8 cellular contexts compared by ENCODE assay signal in genomic region chr6:41462980-41463930, GRCh38.
DNase-seq lines count a peak whose midpoint lies in the region; ATAC-seq and TF ChIP-seq lines count a peak whose summit lies in the region.

No MANE protein-coding gene starts in this region.

- H4K20me1 ChIP-seq in Karpas-422 (ENCODE audit: insufficient read depth, low read depth, low read length), result no peaks in the 10 kb centered on the region

- peak; percentile 20 for DNase-seq in activated CD4-positive, alpha-beta T cell treated with anti-CD3 and anti-CD28 coated beads for 48 hours
- DNase-seq in activated CD4-positive, alpha-beta T cell treated with anti-CD3 and anti-CD28 coated beads for 1 hour, result no peak
- peak; percentile 64 for DNase-seq in Karpas-422
- DNase-seq in astrocyte of the cerebellum (ENCODE audit: low read depth), result no peak
- DNase-seq in iris pigment epithelial cell (ENCODE audit: low read depth), result peak; percentile 78
- DNase-seq in stimulated activated naive CD8-positive, alpha-beta T cell treated with anti-CD3 and anti-CD28 coated beads, Interleukin-15, Interleukin-2, amounts not matched to agents 100 U/mL and 50 U/mL, for 24 hours, result peak; percentile 54
- no peak for DNase-seq in activated CD4-positive, alpha-beta T cell treated with anti-CD3 and anti-CD28 coated beads, Interleukin-2, amount 50 U/mL, for 4 hours

- no peaks in the 10 kb centered on the region for H3K9me2 ChIP-seq in Karpas-422 (replicated peaks; ENCODE audit: insufficient read depth, low read length)

- no peaks in the 10 kb centered on the region for H3K79me2 ChIP-seq in Karpas-422 (ENCODE audit: low read length)

- no peak overlapping the region for H3K9ac ChIP-seq in Karpas-422 (ENCODE audit: low read length)

- H3K27ac ChIP-seq in Karpas-422 (ENCODE audit: low read length), result no peak overlapping the region

- H3K4me2 ChIP-seq in Karpas-422 (ENCODE audit: low read depth, low read length, poor library complexity, severe bottlenecking), result no peak overlapping the region

- ATAC-seq in stimulated activated naive CD8-positive, alpha-beta T cell treated with anti-CD3 and anti-CD28 coated beads, Interleukin-15, Interleukin-2, amounts not matched to agents 100 U/mL and 50 U/mL, for 24 hours, result no peak
- ATAC-seq in GM21528 (IDR thresholded peaks at IDR 0.05; ENCODE audit: low FRiP score, unreplicated experiment), result no peak

- H3K4me1 ChIP-seq in Karpas-422 (ENCODE audit: low read length), result no peaks in the 10 kb centered on the region

- peak; percentile 33 for TF ChIP-seq CTCF in astrocyte of the cerebellum (IDR thresholded peaks at IDR 0.05; ENCODE audit: low read depth, low read length, missing control alignments)

- H3K36me3 ChIP-seq in Karpas-422 (ENCODE audit: insufficient read depth, low read length), result no peaks in the 10 kb centered on the region

- in situ Hi-C loops in astrocyte of the cerebellum (cut with HindIII; ENCODE audit: low sequenced_read_pairs), result no loop called here

- H2AFZ ChIP-seq in Karpas-422 (ENCODE audit: low read length), result no peak overlapping the region

- H3K4me3 ChIP-seq in Karpas-422 (ENCODE audit: low read length) (no peak overlapping the region), astrocyte of the cerebellum (ENCODE audit: low read depth, low read length) (no peak overlapping the region)

- no peaks in the 10 kb centered on the region for H3K27me3 ChIP-seq in Karpas-422 (ENCODE audit: low read length)

- no peaks in the 10 kb centered on the region for H3K9me3 ChIP-seq in Karpas-422 (ENCODE audit: low read length)

Comparison
In these comparisons a context has a peak if more than half of its experiments do, and no peak if none do; other contexts are left out.
1. DNase-seq: peak in activated CD4-positive, alpha-beta T cell treated with anti-CD3 and anti-CD28 coated beads for 48 hours (single experiment), Karpas-422 (single experiment), iris pigment epithelial cell (single experiment) and stimulated activated naive CD8-positive, alpha-beta T cell treated with anti-CD3 and anti-CD28 coated beads, Interleukin-15, Interleukin-2, amounts not matched to agents 100 U/mL and 50 U/mL, for 24 hours (single experiment); none in activated CD4-positive, alpha-beta T cell treated with anti-CD3 and anti-CD28 coated beads for 1 hour (single experiment), astrocyte of the cerebellum (single experiment) and activated CD4-positive, alpha-beta T cell treated with anti-CD3 and anti-CD28 coated beads, Interleukin-2, amount 50 U/mL, for 4 hours (0 of 2).